ENCODE assay signal across 20 cellular contexts in the genomic region with DNA sequence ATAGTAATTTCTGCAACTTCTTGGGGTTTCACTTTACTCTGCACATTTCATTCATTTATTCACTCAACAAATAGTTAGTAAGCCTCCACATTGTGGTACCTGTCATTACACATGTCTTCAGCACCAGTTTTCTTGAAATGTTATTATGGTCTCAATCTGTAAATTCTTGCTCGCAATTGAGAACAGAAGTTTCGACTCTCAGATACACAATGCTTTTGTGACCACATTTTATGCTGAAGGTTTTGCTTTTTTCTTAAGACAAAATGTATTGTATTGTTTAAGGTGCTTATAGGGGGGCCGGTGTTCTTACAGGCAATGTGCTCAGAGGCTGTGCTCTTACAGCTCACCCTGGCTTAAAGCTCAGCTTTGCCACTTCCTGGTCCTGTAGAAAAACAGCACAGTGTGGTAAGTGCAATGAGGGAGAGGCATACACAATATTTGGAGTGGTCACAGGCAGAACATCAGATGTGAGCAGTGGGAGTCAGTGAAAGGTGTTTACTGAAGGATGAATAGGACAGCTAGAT. TPM values are rescaled to one million over a fixed set of nuclear protein-coding genes. Genes with fewer than 3 reads are reported as not detected.
DNase-seq lines count a peak whose midpoint lies in the region; ATAC-seq and TF ChIP-seq lines count a peak whose summit lies in the region.
"Had no signal": no experiment of that assay in that cellular context is flagged by ENCODE, and none has a peak within 500 bp of the region (broad histone marks: within the 10 kb centered on the region; RNA-seq: fewer than 3 reads in every experiment).

No MANE protein-coding gene starts in this region.

- no peak for TF ChIP-seq CTCF in KMS-11 (conservative IDR thresholded peaks at IDR 0.05; ENCODE audit: low read depth, low read length)
- TF ChIP-seq CTCF in neural progenitor cell (IDR thresholded peaks at IDR 0.05) = no peak
- no peak for TF ChIP-seq CTCF in CD4-positive, alpha-beta T cell (IDR thresholded peaks at IDR 0.05)

- H3K9me3 ChIP-seq in neural progenitor cell (ENCODE audit: low read depth) = no peaks in the 10 kb centered on the region
- H3K9me3 ChIP-seq in CD4-positive, alpha-beta T cell (ENCODE audit: control insufficient read depth, low read length) = no peaks in the 10 kb centered on the region
- H3K9me3 ChIP-seq: A549, BLaER1 had no signal

- peaks cover 3% of the 10 kb centered on the region for H3K27me3 Mint-ChIP-seq in neural progenitor cell (ENCODE audit: insufficient read depth, low read depth)
- no peaks in the 10 kb centered on the region for H3K27me3 Mint-ChIP-seq in CD4-positive, alpha-beta T cell
- no peaks in the 10 kb centered on the region for H3K27me3 Mint-ChIP-seq in activated CD4-positive, alpha-beta T cell treated with anti-CD3 and anti-CD28 coated beads for 36 hours
- H3K27me3 Mint-ChIP-seq in activated CD4-positive, alpha-beta T cell treated with anti-CD3 and anti-CD28 coated beads, Interleukin-2, amount 10 ng/mL, durations not matched to agents 24 days and 14 days = no peaks in the 10 kb centered on the region

- no peak overlapping the region for H3K4me3 Mint-ChIP-seq in neural progenitor cell
- H3K4me3 Mint-ChIP-seq in CD4-positive, alpha-beta T cell = no peak overlapping the region
- H3K4me3 Mint-ChIP-seq in activated CD4-positive, alpha-beta T cell treated with anti-CD3 and anti-CD28 coated beads for 36 hours = no peak overlapping the region
- H3K4me3 Mint-ChIP-seq in activated CD4-positive, alpha-beta T cell treated with anti-CD3 and anti-CD28 coated beads, Interleukin-2, amount 10 ng/mL, durations not matched to agents 24 days and 14 days = no peak overlapping the region
- H3K4me3 Mint-ChIP-seq: CD14-positive monocyte; CD8-positive, alpha-beta T cell; HFFc6 had no signal

- H4K20me1 ChIP-seq in KMS-11 (ENCODE audit: insufficient read depth) = no peaks in the 10 kb centered on the region
- no peaks in the 10 kb centered on the region for H4K20me1 ChIP-seq in neural progenitor cell (ENCODE audit: low read depth)
- H4K20me1 ChIP-seq: BLaER1 had no signal

- peak overlapping the region; percentile 3 for H3K27ac Mint-ChIP-seq in neural progenitor cell
- H3K27ac Mint-ChIP-seq in CD4-positive, alpha-beta T cell = no peak overlapping the region
- H3K27ac Mint-ChIP-seq in activated CD4-positive, alpha-beta T cell treated with anti-CD3 and anti-CD28 coated beads for 36 hours = no peak overlapping the region
- H3K27ac Mint-ChIP-seq in activated CD4-positive, alpha-beta T cell treated with anti-CD3 and anti-CD28 coated beads, Interleukin-2, amount 10 ng/mL, durations not matched to agents 24 days and 14 days = no peak overlapping the region
- H3K27ac Mint-ChIP-seq: CD14-positive monocyte; CD8-positive, alpha-beta T cell; HFFc6 had no signal

- no peaks in the 10 kb centered on the region for H3F3A ChIP-seq in neural progenitor cell (ENCODE audit: low read depth)

- no peaks in the 10 kb centered on the region for H3K9me3 Mint-ChIP-seq in neural progenitor cell
- H3K9me3 Mint-ChIP-seq in CD4-positive, alpha-beta T cell = no peaks in the 10 kb centered on the region
- peaks cover 3% of the 10 kb centered on the region for H3K9me3 Mint-ChIP-seq in activated CD4-positive, alpha-beta T cell treated with anti-CD3 and anti-CD28 coated beads for 36 hours (ENCODE audit: low read depth)
- H3K9me3 Mint-ChIP-seq in activated CD4-positive, alpha-beta T cell treated with anti-CD3 and anti-CD28 coated beads, Interleukin-2, amount 10 ng/mL, durations not matched to agents 24 days and 14 days = peaks cover 3% of the 10 kb centered on the region

- H3K4me1 Mint-ChIP-seq in neural progenitor cell = no peaks in the 10 kb centered on the region
- H3K4me1 Mint-ChIP-seq in CD4-positive, alpha-beta T cell (ENCODE audit: low read depth) = no peaks in the 10 kb centered on the region
- H3K4me1 Mint-ChIP-seq in activated CD4-positive, alpha-beta T cell treated with anti-CD3 and anti-CD28 coated beads for 36 hours = no peaks in the 10 kb centered on the region
- no peaks in the 10 kb centered on the region for H3K4me1 Mint-ChIP-seq in activated CD4-positive, alpha-beta T cell treated with anti-CD3 and anti-CD28 coated beads, Interleukin-2, amount 10 ng/mL, durations not matched to agents 24 days and 14 days
- H3K4me1 Mint-ChIP-seq: CD14-positive monocyte had no signal

- H3K79me2 ChIP-seq in ACC112 (ENCODE audit: control insufficient read depth, insufficient read depth, low read length, unreplicated experiment) (no peaks in the 10 kb centered on the region), KMS-11 (ENCODE audit: insufficient read depth, low read depth) (no peaks in the 10 kb centered on the region), neural progenitor cell (ENCODE audit: low read depth) (no peaks in the 10 kb centered on the region)

- H2AFZ ChIP-seq in ACC112 (ENCODE audit: low read length, unreplicated experiment) (peak overlapping the region; percentile 2), KMS-11 (ENCODE audit: low read depth) (peak overlapping the region; percentile 49), neural progenitor cell (replicated peaks) (no peak overlapping the region)

- no peak for ATAC-seq in CD4-positive, alpha-beta T cell (ENCODE audit: poor library complexity)
- no peak for ATAC-seq in activated CD4-positive, alpha-beta T cell treated with anti-CD3 and anti-CD28 coated beads for 36 hours
- ATAC-seq: A549; CD8-positive, alpha-beta T cell; HCT116; HepG2 had no signal

- H3K36me3 Mint-ChIP-seq in neural progenitor cell = no peaks in the 10 kb centered on the region
- no peaks in the 10 kb centered on the region for H3K36me3 Mint-ChIP-seq in CD4-positive, alpha-beta T cell (ENCODE audit: low read depth)
- no peaks in the 10 kb centered on the region for H3K36me3 Mint-ChIP-seq in activated CD4-positive, alpha-beta T cell treated with anti-CD3 and anti-CD28 coated beads for 36 hours (ENCODE audit: low read depth)
- H3K36me3 Mint-ChIP-seq in activated CD4-positive, alpha-beta T cell treated with anti-CD3 and anti-CD28 coated beads, Interleukin-2, amount 10 ng/mL, durations not matched to agents 24 days and 14 days (ENCODE audit: low read depth) = no peaks in the 10 kb centered on the region
- H3K36me3 Mint-ChIP-seq: CD14-positive monocyte; CD8-positive, alpha-beta T cell had no signal

- intact Hi-C loops in CD4-positive, alpha-beta T cell (cut with DNase I, micrococcal nuclease) = no loop called here
- intact Hi-C loops in activated CD4-positive, alpha-beta T cell treated with anti-CD3 and anti-CD28 coated beads for 36 hours (cut with DNase I, micrococcal nuclease) = no loop called here
- intact Hi-C loops in activated CD4-positive, alpha-beta T cell treated with anti-CD3 and anti-CD28 coated beads, Interleukin-2, amount 10 ng/mL, durations not matched to agents 24 days and 14 days (cut with micrococcal nuclease) = no loop called here

- DNase-seq in OCI-M1 (lab: John Stamatoyannopoulos, UW) (peak; percentile 46), neural progenitor cell (ENCODE audit: low spot score) (no peak)
- DNase-seq in CD4-positive, alpha-beta T cell = no peak
- DNase-seq in activated CD4-positive, alpha-beta T cell treated with anti-CD3 and anti-CD28 coated beads for 36 hours = no peak
- no peak for DNase-seq in activated CD4-positive, alpha-beta T cell treated with anti-CD3 and anti-CD28 coated beads, Interleukin-2, amount 10 ng/mL, durations not matched to agents 24 days and 14 days
- DNase-seq: Calu3; CD8-positive, alpha-beta T cell; DMS79 treated with DMSO at 0.1 percent for 48 hours; GF-D8; GOT3; H7; HFFc6 had no signal

- H3K4me1 ChIP-seq in ACC112 (ENCODE audit: control insufficient read depth, insufficient read depth, low read length, unreplicated experiment) = peaks cover 14% of the 10 kb centered on the region
- H3K4me1 ChIP-seq in KMS-11 (ENCODE audit: low read depth, poor library complexity, severe bottlenecking) = peaks cover 25% of the 10 kb centered on the region
- no peaks in the 10 kb centered on the region for H3K4me1 ChIP-seq in neural progenitor cell
- H3K4me1 ChIP-seq: A549, BLaER1 had no signal

- POLR2A ChIA-PET in CD4-positive, alpha-beta T cell (lab: Charles Lee) = no interaction called here
- POLR2A ChIA-PET in activated CD4-positive, alpha-beta T cell treated with anti-CD3 and anti-CD28 coated beads for 36 hours (lab: Charles Lee) = no interaction called here

- H3K4me2 ChIP-seq in KMS-11 = peak overlapping the region; percentile 77
- no peak overlapping the region for H3K4me2 ChIP-seq in neural progenitor cell
- H3K4me2 ChIP-seq: A549, BLaER1 had no signal

- H3K4me3 ChIP-seq in ACC112 (ENCODE audit: low read depth, low read length) (peak overlapping the region; percentile 27; the same call in 1 of the 2 replicates), KMS-11 (IDR thresholded peaks at IDR 0.05; ENCODE audit: insufficient read depth, low read depth, low read length) (no peak overlapping the region), neural progenitor cell (no peak overlapping the region)
- H3K4me3 ChIP-seq: A549, BLaER1 had no signal

- no peaks in the 10 kb centered on the region for H3K36me3 ChIP-seq in ACC112 (ENCODE audit: insufficient read depth, low read length)
- H3K36me3 ChIP-seq in KMS-11 (ENCODE audit: insufficient read depth) = no peaks in the 10 kb centered on the region
- H3K36me3 ChIP-seq in neural progenitor cell = no peaks in the 10 kb centered on the region
- H3K36me3 ChIP-seq: BLaER1 had no signal

- CTCF ChIA-PET in CD4-positive, alpha-beta T cell (lab: Charles Lee) = no interaction called here
- CTCF ChIA-PET in activated CD4-positive, alpha-beta T cell treated with anti-CD3 and anti-CD28 coated beads for 36 hours (lab: Charles Lee) = no interaction called here

- peak overlapping the region; percentile 3; the same call in 1 of the 2 replicates for H3K9ac ChIP-seq in KMS-11
- H3K9ac ChIP-seq in neural progenitor cell = no peak overlapping the region
- H3K9ac ChIP-seq: BLaER1 had no signal

- H3K27ac ChIP-seq in ACC112 (ENCODE audit: low read depth, low read length) = 0 out of 2 replicates have a peak overlapping the region, but pooled peaks have one; percentile 53
- H3K27ac ChIP-seq in KMS-11 = peak overlapping the region; percentile 48
- H3K27ac ChIP-seq in neural progenitor cell = no peak overlapping the region
- no peak overlapping the region for H3K27ac ChIP-seq in CD4-positive, alpha-beta T cell (ENCODE audit: low read depth, low read length)
- H3K27ac ChIP-seq: 22Rv1, A549, BLaER1 had no signal

- H3K27me3 ChIP-seq in ACC112 (ENCODE audit: insufficient read depth, low read length) (no peaks in the 10 kb centered on the region), KMS-11 (ENCODE audit: insufficient read depth, low read depth) (no peaks in the 10 kb centered on the region), neural progenitor cell (no peaks in the 10 kb centered on the region)
- no peaks in the 10 kb centered on the region for H3K27me3 ChIP-seq in CD4-positive, alpha-beta T cell (ENCODE audit: control insufficient read depth, insufficient read depth, low read length)
- H3K27me3 ChIP-seq: BLaER1 had no signal

RNA-seq across cellular contexts. Expression of gene CNTNAP4, which starts 17.6 kb away (rescaled TPM):
- 0.41 TPM in 1 of 2 replicates, not detected in the other for total RNA-seq in neural progenitor cell (ENCODE audit: low replicate concordance)
- total RNA-seq in CD4-positive, alpha-beta T cell = not detected
- not detected for total RNA-seq in activated CD4-positive, alpha-beta T cell treated with anti-CD3 and anti-CD28 coated beads for 36 hours
- total RNA-seq in activated CD4-positive, alpha-beta T cell treated with anti-CD3 and anti-CD28 coated beads, Interleukin-2, amount 10 ng/mL, durations not matched to agents 24 days and 14 days = not detected in 2 replicates
- total RNA-seq: Calu3; CD8-positive, alpha-beta T cell; HepG2; HFFc6 had no signal

Comparison
In these comparisons a context has a peak if more than half of its experiments do, and no peak if none do; other contexts are left out.
1. H3K27ac ChIP-seq: peak in ACC112 (single experiment) and KMS-11 (single experiment); none in neural progenitor cell (single experiment) and CD4-positive, alpha-beta T cell (single experiment).